ENCODE assay signal across 8 cellular contexts in genomic region chr2:216498418-216499413, GRCh38. TPM values are rescaled to one million over a fixed set of nuclear protein-coding genes. Genes with fewer than 3 reads are reported as not detected.
DNase-seq lines count a peak whose midpoint lies in the region; ATAC-seq and TF ChIP-seq lines count a peak whose summit lies in the region.

Gene RPL37A (plus strand): TSS chr2:216498844. CDS start chr2:216498875, 31 bp downstream.

- peak within 1 kb of the TSS; percentile 61 to 96 (median 90) for H3K4me3 ChIP-seq in liver (ENCODE audit: low read depth in 1 of 3, low read length in 3 of 3)

- H3K36me3 ChIP-seq in liver (ENCODE audit: control insufficient read depth in 4 of 4, insufficient read depth in 3 of 4, low read depth in 1 of 4, low read length in 3 of 4), result peaks cover 4 to 40% (median 30%) of the 10 kb centered on the region in 4 donors

- peak within 1 kb of the TSS; percentile 93 to 97 (median 94) for H3K27ac Mint-ChIP-seq in CD14-positive monocyte

- intact Hi-C loops in CD14-positive monocyte (cut with micrococcal nuclease), result loop anchor here (1.0 to 5.0 kb wide), 2 partner anchors 86 kb away; partner anchors contain the start of gene SMARCAL1 (in 2 of the 2)

- H3K27ac ChIP-seq in liver (ENCODE audit: low read depth in 1 of 2, low read length in 2 of 2), result peak within 1 kb of the TSS; percentile 51 to 75

- TF ChIP-seq CTCF in CD14-positive monocyte (IDR thresholded peaks at IDR 0.05) (no peak), liver (IDR thresholded peaks at IDR 0.05; ENCODE audit: low read depth, low read length, missing input control) (no peak)

- peaks cover 56% of the 10 kb centered on the region for H3K4me1 Mint-ChIP-seq in CD14-positive monocyte

- DNase-seq in CD14-positive monocyte (ENCODE audit: low spot score) (peak; percentile 91), NCI-H82 (lab: John Stamatoyannopoulos, UW) (peak; percentile 98), dermis microvascular lymphatic vessel endothelial cell (ENCODE audit: low read depth in 2 of 2) (peak; percentile 92 to 97)
- peak; percentile 86 to 91 for DNase-seq in activated CD4-positive, alpha-beta T cell treated with anti-CD3 and anti-CD28 coated beads, Interleukin-2, amount 50 U/mL, for 48 hours
- peak; percentile 93 for DNase-seq in stimulated activated CD4-positive, alpha-beta T cell treated with anti-CD3 and anti-CD28 coated beads, Interleukin-4, amount 100 ng/mL, for 24 hours

- H3K4me3 Mint-ChIP-seq in CD14-positive monocyte, result peak within 1 kb of the TSS; percentile 95 to 96

- peaks cover 39 to 44% of the 10 kb centered on the region in 2 donors for H3K36me3 Mint-ChIP-seq in CD14-positive monocyte

- peak; percentile 22 to 27 for TF ChIP-seq RAD21 in liver (IDR thresholded peaks at IDR 0.05)

- no peaks in the 10 kb centered on the region for H3K27me3 Mint-ChIP-seq in CD14-positive monocyte (ENCODE audit: low read depth in 3 of 3)

- WGBS in liver, result under 1% methylated on average over 55 of the region's 55 CpGs

- H3K9me3 Mint-ChIP-seq in CD14-positive monocyte, result no peaks in the 10 kb centered on the region

- ATAC-seq in GM19397 (IDR thresholded peaks at IDR 0.05; ENCODE audit: unreplicated experiment) (peak; percentile 94), HG03571 (IDR thresholded peaks at IDR 0.05; ENCODE audit: unreplicated experiment) (peak; percentile 85)

- H3K9ac ChIP-seq in liver (ENCODE audit: low read depth in 1 of 2, low read length in 2 of 2), result peak within 1 kb of the TSS; percentile 96 to 98

- H3K27me3 ChIP-seq in liver (ENCODE audit: control insufficient read depth in 4 of 4, insufficient read depth in 4 of 4, low read length in 3 of 4), result no peaks in the 10 kb centered on the region

- no peaks in the 10 kb centered on the region for H3K9me3 ChIP-seq in liver (ENCODE audit: control insufficient read depth in 4 of 4, low read length in 3 of 4)

- H3K4me1 ChIP-seq in liver (ENCODE audit: control insufficient read depth in 4 of 4, insufficient read depth in 4 of 4, low read length in 3 of 4), result peaks cover 1 to 19% (median 14%) of the 10 kb centered on the region in 4 donors

TF ChIP-seq in liver, 16 proteins besides CTCF, POLR2A, EP300 and RAD21:
- TF ChIP-seq SP1 (IDR thresholded peaks at IDR 0.05) (peak; percentile 59), HNF4A (conservative IDR thresholded peaks at IDR 0.05) (peak in 1 of 2 donors; percentile 21), EGR1 (IDR thresholded peaks at IDR 0.05; ENCODE audit: low read depth in 2 of 2) (no peak), FOXA2 (IDR thresholded peaks at IDR 0.05) (peak; percentile 3), GABPA (IDR thresholded peaks at IDR 0.05 in 1 of 2, conservative IDR thresholded peaks at IDR 0.05 in 1 of 2) (peak; percentile 71 to 93), TAF1 (conservative IDR thresholded peaks at IDR 0.05) (peak; percentile 97), FOXA1 (IDR thresholded peaks at IDR 0.05) (no peak), HNF4G (IDR thresholded peaks at IDR 0.05) (no peak), NR2F2 (IDR thresholded peaks at IDR 0.05) (no peak), RXRA (IDR thresholded peaks at IDR 0.05) (peak; percentile 32 to 52), ATF3 (IDR thresholded peaks at IDR 0.05) (peak; percentile 7), YY1 (IDR thresholded peaks at IDR 0.05) (peak; percentile 96), JUND (IDR thresholded peaks at IDR 0.05) (peak in 1 of 2 donors; percentile 30)
- TF ChIP-seq, protein P1, sequence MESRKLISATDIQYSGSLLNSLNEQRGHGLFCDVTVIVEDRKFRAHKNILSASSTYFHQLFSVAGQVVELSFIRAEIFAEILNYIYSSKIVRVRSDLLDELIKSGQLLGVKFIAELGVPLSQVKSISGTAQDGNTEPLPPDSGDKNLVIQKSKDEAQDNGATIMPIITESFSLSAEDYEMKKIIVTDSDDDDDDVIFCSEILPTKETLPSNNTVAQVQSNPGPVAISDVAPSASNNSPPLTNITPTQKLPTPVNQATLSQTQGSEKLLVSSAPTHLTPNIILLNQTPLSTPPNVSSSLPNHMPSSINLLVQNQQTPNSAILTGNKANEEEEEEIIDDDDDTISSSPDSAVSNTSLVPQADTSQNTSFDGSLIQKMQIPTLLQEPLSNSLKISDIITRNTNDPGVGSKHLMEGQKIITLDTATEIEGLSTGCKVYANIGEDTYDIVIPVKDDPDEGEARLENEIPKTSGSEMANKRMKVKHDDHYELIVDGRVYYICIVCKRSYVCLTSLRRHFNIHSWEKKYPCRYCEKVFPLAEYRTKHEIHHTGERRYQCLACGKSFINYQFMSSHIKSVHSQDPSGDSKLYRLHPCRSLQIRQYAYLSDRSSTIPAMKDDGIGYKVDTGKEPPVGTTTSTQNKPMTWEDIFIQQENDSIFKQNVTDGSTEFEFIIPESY (IDR thresholded peaks at IDR 0.05), result peak; percentile 60
- TF ChIP-seq, protein P2, sequence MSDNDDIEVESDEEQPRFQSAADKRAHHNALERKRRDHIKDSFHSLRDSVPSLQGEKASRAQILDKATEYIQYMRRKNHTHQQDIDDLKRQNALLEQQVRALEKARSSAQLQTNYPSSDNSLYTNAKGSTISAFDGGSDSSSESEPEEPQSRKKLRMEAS (IDR thresholded peaks at IDR 0.05), result peak; percentile 17
- TF ChIP-seq, protein P3, sequence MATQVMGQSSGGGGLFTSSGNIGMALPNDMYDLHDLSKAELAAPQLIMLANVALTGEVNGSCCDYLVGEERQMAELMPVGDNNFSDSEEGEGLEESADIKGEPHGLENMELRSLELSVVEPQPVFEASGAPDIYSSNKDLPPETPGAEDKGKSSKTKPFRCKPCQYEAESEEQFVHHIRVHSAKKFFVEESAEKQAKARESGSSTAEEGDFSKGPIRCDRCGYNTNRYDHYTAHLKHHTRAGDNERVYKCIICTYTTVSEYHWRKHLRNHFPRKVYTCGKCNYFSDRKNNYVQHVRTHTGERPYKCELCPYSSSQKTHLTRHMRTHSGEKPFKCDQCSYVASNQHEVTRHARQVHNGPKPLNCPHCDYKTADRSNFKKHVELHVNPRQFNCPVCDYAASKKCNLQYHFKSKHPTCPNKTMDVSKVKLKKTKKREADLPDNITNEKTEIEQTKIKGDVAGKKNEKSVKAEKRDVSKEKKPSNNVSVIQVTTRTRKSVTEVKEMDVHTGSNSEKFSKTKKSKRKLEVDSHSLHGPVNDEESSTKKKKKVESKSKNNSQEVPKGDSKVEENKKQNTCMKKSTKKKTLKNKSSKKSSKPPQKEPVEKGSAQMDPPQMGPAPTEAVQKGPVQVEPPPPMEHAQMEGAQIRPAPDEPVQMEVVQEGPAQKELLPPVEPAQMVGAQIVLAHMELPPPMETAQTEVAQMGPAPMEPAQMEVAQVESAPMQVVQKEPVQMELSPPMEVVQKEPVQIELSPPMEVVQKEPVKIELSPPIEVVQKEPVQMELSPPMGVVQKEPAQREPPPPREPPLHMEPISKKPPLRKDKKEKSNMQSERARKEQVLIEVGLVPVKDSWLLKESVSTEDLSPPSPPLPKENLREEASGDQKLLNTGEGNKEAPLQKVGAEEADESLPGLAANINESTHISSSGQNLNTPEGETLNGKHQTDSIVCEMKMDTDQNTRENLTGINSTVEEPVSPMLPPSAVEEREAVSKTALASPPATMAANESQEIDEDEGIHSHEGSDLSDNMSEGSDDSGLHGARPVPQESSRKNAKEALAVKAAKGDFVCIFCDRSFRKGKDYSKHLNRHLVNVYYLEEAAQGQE (IDR thresholded peaks at IDR 0.05), result peak; percentile 90

RNA-seq across cellular contexts. Expression of gene RPL37A, which starts in this region (rescaled TPM):
- polyA plus RNA-seq in CD14-positive monocyte, result 1,000 to 10,000 TPM; 1,504 to 1,597 TPM
- 1,529 and 2,341 TPM in 2 replicates for total RNA-seq in dermis microvascular lymphatic vessel endothelial cell
- total RNA-seq in liver, result 1,000 to 10,000 TPM in 1 of 2 donors, 100 to 1,000 TPM in 1; 494 to 1,680 TPM
- polyA plus RNA-seq in liver, result 1,000 to 10,000 TPM in 1 of 2 donors, 100 to 1,000 TPM in 1; 819 to 1,757 TPM

Comparison
In these comparisons a context has a peak if more than half of its experiments do, and no peak if none do; other contexts are left out.
1. Peak in every context shown above with its lines: DNase-seq, ATAC-seq, H3K4me3 ChIP-seq and H3K27ac ChIP-seq.